In the genomic region with DNA sequence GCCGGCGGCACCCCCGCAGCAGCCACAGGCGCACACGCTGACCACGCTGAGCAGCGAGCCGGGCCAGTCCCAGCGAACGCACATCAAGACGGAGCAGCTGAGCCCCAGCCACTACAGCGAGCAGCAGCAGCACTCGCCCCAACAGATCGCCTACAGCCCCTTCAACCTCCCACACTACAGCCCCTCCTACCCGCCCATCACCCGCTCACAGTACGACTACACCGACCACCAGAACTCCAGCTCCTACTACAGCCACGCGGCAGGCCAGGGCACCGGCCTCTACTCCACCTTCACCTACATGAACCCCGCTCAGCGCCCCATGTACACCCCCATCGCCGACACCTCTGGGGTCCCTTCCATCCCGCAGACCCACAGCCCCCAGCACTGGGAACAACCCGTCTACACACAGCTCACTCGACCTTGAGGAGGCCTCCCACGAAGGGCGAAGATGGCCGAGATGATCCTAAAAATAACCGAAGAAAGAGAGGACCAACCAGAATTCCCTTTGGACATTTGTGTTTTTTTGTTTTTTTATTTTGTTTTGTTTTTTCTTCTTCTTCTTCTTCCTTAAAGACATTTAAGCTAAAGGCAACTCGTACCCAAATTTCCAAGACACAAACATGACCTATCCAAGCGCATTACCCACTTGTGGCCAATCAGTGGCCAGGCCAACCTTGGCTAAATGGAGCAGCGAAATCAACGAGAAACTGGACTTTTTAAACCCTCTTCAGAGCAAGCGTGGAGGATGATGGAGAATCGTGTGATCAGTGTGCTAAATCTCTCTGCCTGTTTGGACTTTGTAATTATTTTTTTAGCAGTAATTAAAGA, we compare ENCODE assay signal across 1 cellular context.
TF ChIP-seq lines count a peak whose summit lies in the region.

No MANE protein-coding gene starts in this region.

TF ChIP-seq in H1, 55 proteins besides CTCF, POLR2A, EP300 and RAD21 (continued from another document):
- TF ChIP-seq, protein P1, sequence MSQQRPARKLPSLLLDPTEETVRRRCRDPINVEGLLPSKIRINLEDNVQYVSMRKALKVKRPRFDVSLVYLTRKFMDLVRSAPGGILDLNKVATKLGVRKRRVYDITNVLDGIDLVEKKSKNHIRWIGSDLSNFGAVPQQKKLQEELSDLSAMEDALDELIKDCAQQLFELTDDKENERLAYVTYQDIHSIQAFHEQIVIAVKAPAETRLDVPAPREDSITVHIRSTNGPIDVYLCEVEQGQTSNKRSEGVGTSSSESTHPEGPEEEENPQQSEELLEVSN (IDR thresholded peaks at IDR 0.05), result 0 out of 2 replicates have a peak, but pooled peaks have one; percentile 16
- TF ChIP-seq, protein P2, sequence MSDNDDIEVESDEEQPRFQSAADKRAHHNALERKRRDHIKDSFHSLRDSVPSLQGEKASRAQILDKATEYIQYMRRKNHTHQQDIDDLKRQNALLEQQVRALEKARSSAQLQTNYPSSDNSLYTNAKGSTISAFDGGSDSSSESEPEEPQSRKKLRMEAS (IDR thresholded peaks at IDR 0.05), result peak; percentile 30; the same call in 1 of the 2 replicates
